24 cellular contexts compared by ENCODE assay signal in genomic region chrX:3256868-3257267, GRCh38.
"Had no signal": no experiment of that assay in that cellular context is flagged by ENCODE, and none has a peak within 500 bp of the region (broad histone marks: within the 10 kb centered on the region; RNA-seq: fewer than 3 reads in every experiment).

No MANE protein-coding gene starts in this region.

- H3K4me2 ChIP-seq: hepatocyte had no signal

- DNase-seq: islet precursor cell; lower lobe of right lung; mammary epithelial cell; mesendoderm; naive thymus-derived CD4-positive, alpha-beta T cell; ovary; right lobe of liver; spleen; stimulated activated CD4-positive, alpha-beta T cell treated with anti-CD3 and anti-CD28 coated beads, Interleukin-4, amount 100 ng/mL, for 24 hours; stimulated activated naive CD4-positive, alpha-beta T cell; upper lobe of left lung had no signal

- H3K4me1 Mint-ChIP-seq: naive thymus-derived CD4-positive, alpha-beta T cell; stimulated activated effector memory CD8-positive, alpha-beta T cell treated with anti-CD3 and anti-CD28 coated beads, Interleukin-12 subunit alpha, Interleukin-12 subunit beta, amount 100 ng/mL, for 72 hours had no signal

- H2AFZ ChIP-seq: hepatocyte had no signal

- H3K27me3 Mint-ChIP-seq: progenitor cell of endocrine pancreas; stimulated activated naive CD8-positive, alpha-beta T cell treated with anti-CD3 and anti-CD28 coated beads, Interleukin-15, Interleukin-2, amounts not matched to agents 100 ng/mL and 50 ng/mL, for 24 hours had no signal

- H3K36me3 Mint-ChIP-seq: naive thymus-derived CD4-positive, alpha-beta T cell; stimulated activated effector memory CD8-positive, alpha-beta T cell treated with anti-CD3 and anti-CD28 coated beads, Interleukin-12 subunit alpha, Interleukin-12 subunit beta, amount 100 ng/mL, for 72 hours had no signal

- H3K4me3 ChIP-seq: heart right ventricle, hepatocyte, lower lobe of right lung, ovary, right atrium auricular region, right lobe of liver, skin epidermis, spleen, suprapubic skin, thoracic aorta, tibial nerve, upper lobe of left lung, vagina had no signal

- H3K9me3 ChIP-seq: lower lobe of right lung, ovary, right lobe of liver, suprapubic skin, thoracic aorta, upper lobe of left lung, vagina had no signal

- ATAC-seq: lower lobe of right lung; naive thymus-derived CD4-positive, alpha-beta T cell; natural killer cell treated with Interleukin-12 subunit alpha and Interleukin-12 subunit beta and Interleukin-15 and Interleukin-18, amount 100 ng/mL, for 72 hours; right lobe of liver; stimulated activated effector memory CD8-positive, alpha-beta T cell treated with anti-CD3 and anti-CD28 coated beads, Interleukin-12 subunit alpha, Interleukin-12 subunit beta, amount 100 ng/mL, for 72 hours had no signal

- H3K79me2 ChIP-seq: hepatocyte had no signal

- H3K27ac ChIP-seq: hepatocyte, lower lobe of right lung, ovary, right atrium auricular region, right lobe of liver, skin epidermis, spleen, suprapubic skin, thoracic aorta, tibial nerve, upper lobe of left lung, vagina had no signal

- H3K36me3 ChIP-seq: heart right ventricle, lower lobe of right lung, ovary, right atrium auricular region, right lobe of liver, spleen, suprapubic skin, thoracic aorta, tibial nerve, upper lobe of left lung, vagina had no signal

- H3K4me1 ChIP-seq: lower lobe of right lung, right atrium auricular region, right lobe of liver, spleen, suprapubic skin, tibial nerve, upper lobe of left lung, vagina had no signal

- H3K4me3 Mint-ChIP-seq: mesothelial cell of epicardium; naive thymus-derived CD4-positive, alpha-beta T cell; natural killer cell treated with Interleukin-12 subunit alpha and Interleukin-12 subunit beta and Interleukin-15 and Interleukin-18, amount 100 ng/mL, for 72 hours; stimulated activated effector memory CD8-positive, alpha-beta T cell treated with anti-CD3 and anti-CD28 coated beads, Interleukin-12 subunit alpha, Interleukin-12 subunit beta, amount 100 ng/mL, for 72 hours; stimulated activated naive CD8-positive, alpha-beta T cell treated with anti-CD3 and anti-CD28 coated beads, Interleukin-15, Interleukin-2, amounts not matched to agents 100 ng/mL and 50 ng/mL, for 24 hours had no signal

- H3K9me3 Mint-ChIP-seq: stimulated activated effector memory CD8-positive, alpha-beta T cell treated with anti-CD3 and anti-CD28 coated beads, Interleukin-12 subunit alpha, Interleukin-12 subunit beta, amount 100 ng/mL, for 72 hours; stimulated activated naive CD8-positive, alpha-beta T cell treated with anti-CD3 and anti-CD28 coated beads, Interleukin-15, Interleukin-2, amounts not matched to agents 100 ng/mL and 50 ng/mL, for 24 hours had no signal

- H3K27me3 ChIP-seq: heart right ventricle, hepatocyte, ovary, right atrium auricular region, right lobe of liver, spleen, suprapubic skin, tibial nerve, upper lobe of left lung, vagina had no signal

- H3K27ac Mint-ChIP-seq: mesothelial cell of epicardium; naive thymus-derived CD4-positive, alpha-beta T cell; natural killer cell treated with Interleukin-12 subunit alpha and Interleukin-12 subunit beta and Interleukin-15 and Interleukin-18, amount 100 ng/mL, for 72 hours; progenitor cell of endocrine pancreas; stimulated activated effector memory CD8-positive, alpha-beta T cell treated with anti-CD3 and anti-CD28 coated beads, Interleukin-12 subunit alpha, Interleukin-12 subunit beta, amount 100 ng/mL, for 72 hours; stimulated activated naive CD8-positive, alpha-beta T cell treated with anti-CD3 and anti-CD28 coated beads, Interleukin-15, Interleukin-2, amounts not matched to agents 100 ng/mL and 50 ng/mL, for 24 hours had no signal
